Comparison of ENCODE assay signal across 1 cellular context in the genomic region with DNA sequence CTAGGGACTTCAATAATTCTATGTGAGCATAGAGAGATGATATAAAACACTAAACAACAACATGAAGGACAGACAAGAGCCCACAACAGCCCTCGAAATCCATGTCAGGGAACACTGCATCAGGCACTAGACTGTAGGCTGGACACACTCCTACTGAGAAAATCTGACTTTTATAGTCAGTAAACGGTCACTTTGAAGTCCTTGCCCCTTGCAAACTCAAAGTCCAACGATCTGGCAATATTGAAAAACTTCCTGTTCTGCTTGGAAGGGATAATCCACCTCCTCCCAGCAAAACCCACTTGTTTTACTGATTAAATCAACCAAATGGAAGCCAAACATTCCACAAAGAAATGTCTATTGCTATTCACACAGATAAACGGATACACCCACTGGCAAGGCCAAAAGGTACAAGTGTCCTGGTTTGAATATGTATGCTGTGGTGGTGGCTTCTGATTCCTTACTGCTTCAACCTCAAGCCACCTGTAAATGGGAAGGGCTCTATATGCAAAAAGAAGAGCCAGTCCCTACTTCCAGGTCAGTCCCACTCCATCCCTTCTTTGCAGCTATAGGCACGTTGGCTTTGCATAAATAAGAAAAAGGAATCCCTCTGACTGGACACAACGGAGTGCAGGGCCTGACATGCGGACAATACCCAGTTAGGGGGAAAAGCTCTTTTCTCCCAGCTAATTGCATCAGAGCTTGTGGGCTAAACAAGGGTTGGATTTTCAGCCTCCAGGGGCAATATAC.
TF ChIP-seq lines count a peak whose summit lies in the region.

No MANE protein-coding gene starts in this region.

TF ChIP-seq in HepG2, 621 proteins besides CTCF, POLR2A, EP300 and RAD21 (continued from another document and continues in another):
- no peak; the same call in 1 of the 2 replicates for TF ChIP-seq ZBTB33 (CRISPR knock-in tag; IDR thresholded peaks at IDR 0.05)
- TF ChIP-seq TBP (CRISPR knock-in tag; IDR thresholded peaks at IDR 0.05): no peak
- TF ChIP-seq NAIF1 (CRISPR knock-in tag; IDR thresholded peaks at IDR 0.05; ENCODE audit: borderline replicate concordance): no peak
- no peak for TF ChIP-seq ZNF770 (CRISPR knock-in tag; IDR thresholded peaks at IDR 0.05)
- no peak for TF ChIP-seq SMYD3 (CRISPR knock-in tag; IDR thresholded peaks at IDR 0.05)
- no peak for TF ChIP-seq TBL1XR1 (IDR thresholded peaks at IDR 0.05; ENCODE audit: borderline replicate concordance, low read length, partially characterized antibody)
- no peak for TF ChIP-seq DZIP1 (CRISPR knock-in tag; IDR thresholded peaks at IDR 0.05)
- TF ChIP-seq HMGXB4 (CRISPR knock-in tag; IDR thresholded peaks at IDR 0.05; ENCODE audit: borderline replicate concordance in 1 of 2, low read depth in 1 of 2): peak; percentile 51 to 57; a peak in 3 of 4 replicates
- 0 out of 2 replicates have a peak, but pooled peaks have one; percentile 33 for TF ChIP-seq ZMAT3 (CRISPR knock-in tag; conservative IDR thresholded peaks at IDR 0.05)
- TF ChIP-seq BRF2 (CRISPR knock-in tag; IDR thresholded peaks at IDR 0.05): no peak
- TF ChIP-seq, protein P1, sequence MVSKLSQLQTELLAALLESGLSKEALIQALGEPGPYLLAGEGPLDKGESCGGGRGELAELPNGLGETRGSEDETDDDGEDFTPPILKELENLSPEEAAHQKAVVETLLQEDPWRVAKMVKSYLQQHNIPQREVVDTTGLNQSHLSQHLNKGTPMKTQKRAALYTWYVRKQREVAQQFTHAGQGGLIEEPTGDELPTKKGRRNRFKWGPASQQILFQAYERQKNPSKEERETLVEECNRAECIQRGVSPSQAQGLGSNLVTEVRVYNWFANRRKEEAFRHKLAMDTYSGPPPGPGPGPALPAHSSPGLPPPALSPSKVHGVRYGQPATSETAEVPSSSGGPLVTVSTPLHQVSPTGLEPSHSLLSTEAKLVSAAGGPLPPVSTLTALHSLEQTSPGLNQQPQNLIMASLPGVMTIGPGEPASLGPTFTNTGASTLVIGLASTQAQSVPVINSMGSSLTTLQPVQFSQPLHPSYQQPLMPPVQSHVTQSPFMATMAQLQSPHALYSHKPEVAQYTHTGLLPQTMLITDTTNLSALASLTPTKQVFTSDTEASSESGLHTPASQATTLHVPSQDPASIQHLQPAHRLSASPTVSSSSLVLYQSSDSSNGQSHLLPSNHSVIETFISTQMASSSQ (IDR thresholded peaks at IDR 0.05; ENCODE audit: low read depth): no peak; the same call in 1 of the 2 replicates
- TF ChIP-seq, protein P1 (CRISPR knock-in tag; IDR thresholded peaks at IDR 0.05; ENCODE audit: borderline replicate concordance): peak; percentile 80; the same call in 1 of the 2 replicates
- TF ChIP-seq, protein P2, sequence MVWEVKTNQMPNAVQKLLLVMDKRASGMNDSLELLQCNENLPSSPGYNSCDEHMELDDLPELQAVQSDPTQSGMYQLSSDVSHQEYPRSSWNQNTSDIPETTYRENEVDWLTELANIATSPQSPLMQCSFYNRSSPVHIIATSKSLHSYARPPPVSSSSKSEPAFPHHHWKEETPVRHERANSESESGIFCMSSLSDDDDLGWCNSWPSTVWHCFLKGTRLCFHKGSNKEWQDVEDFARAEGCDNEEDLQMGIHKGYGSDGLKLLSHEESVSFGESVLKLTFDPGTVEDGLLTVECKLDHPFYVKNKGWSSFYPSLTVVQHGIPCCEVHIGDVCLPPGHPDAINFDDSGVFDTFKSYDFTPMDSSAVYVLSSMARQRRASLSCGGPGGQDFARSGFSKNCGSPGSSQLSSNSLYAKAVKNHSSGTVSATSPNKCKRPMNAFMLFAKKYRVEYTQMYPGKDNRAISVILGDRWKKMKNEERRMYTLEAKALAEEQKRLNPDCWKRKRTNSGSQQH (CRISPR knock-in tag; IDR thresholded peaks at IDR 0.05; ENCODE audit: low read depth): 0 out of 2 replicates have a peak, but pooled peaks have one; percentile 47
- peak; percentile 17 for TF ChIP-seq BRD4 (CRISPR knock-in tag; IDR thresholded peaks at IDR 0.05)
- TF ChIP-seq PRDM4 (CRISPR knock-in tag; IDR thresholded peaks at IDR 0.05; ENCODE audit: borderline replicate concordance): no peak
